Comparison of ENCODE assay signal across 17 cellular contexts in genomic region chr3:120111898-120112297, GRCh38.
"Had no signal": no experiment of that assay in that cellular context is flagged by ENCODE, and none has a peak within 500 bp of the region (broad histone marks: within the 10 kb centered on the region; RNA-seq: fewer than 3 reads in every experiment).

No MANE protein-coding gene starts in this region.

- H3K4me1 Mint-ChIP-seq: activated CD4-positive, alpha-beta T cell treated with anti-CD3 and anti-CD28 coated beads, Interleukin-2, amount 10 ng/mL, durations not matched to agents 24 days and 14 days; naive B cell; stimulated activated effector memory CD8-positive, alpha-beta T cell treated with anti-CD3 and anti-CD28 coated beads, Interleukin-12 subunit alpha, Interleukin-12 subunit beta, amount 100 ng/mL, for 72 hours had no signal

- H3K4me3 ChIP-seq: coronary artery, gastroesophageal sphincter, heart right ventricle, left lung, ovary had no signal

- H3K27me3 Mint-ChIP-seq: activated B cell treated with CpG ODN at 0.5 μM for 24 hours; activated naive CD8-positive, alpha-beta T cell; naive B cell had no signal

- H3K4me3 Mint-ChIP-seq: activated B cell treated with CpG ODN at 0.5 μM for 24 hours; activated CD4-positive, alpha-beta T cell treated with anti-CD3 and anti-CD28 coated beads, Interleukin-2, amount 10 ng/mL, durations not matched to agents 24 days and 14 days; activated naive CD8-positive, alpha-beta T cell; naive B cell; stimulated activated effector memory CD8-positive, alpha-beta T cell treated with anti-CD3 and anti-CD28 coated beads, Interleukin-12 subunit alpha, Interleukin-12 subunit beta, amount 100 ng/mL, for 72 hours had no signal

- H3K9me3 ChIP-seq: ovary had no signal

- ATAC-seq: gastroesophageal sphincter; heart right ventricle; left lung; stimulated activated effector memory CD8-positive, alpha-beta T cell treated with anti-CD3 and anti-CD28 coated beads, Interleukin-12 subunit alpha, Interleukin-12 subunit beta, amount 100 ng/mL, for 72 hours had no signal

- H3K27ac ChIP-seq: coronary artery, gastroesophageal sphincter, heart right ventricle, left lung, ovary had no signal

- H3K27me3 ChIP-seq: gastroesophageal sphincter, heart right ventricle, left lung, ovary had no signal

- H3K36me3 ChIP-seq: heart right ventricle, left lung, ovary had no signal

- H3K4me1 ChIP-seq: gastroesophageal sphincter, heart right ventricle, left lung had no signal

- H3K27ac Mint-ChIP-seq: activated B cell treated with CpG ODN at 0.5 μM for 24 hours; activated CD4-positive, alpha-beta T cell treated with anti-CD3 and anti-CD28 coated beads, Interleukin-2, amount 10 ng/mL, durations not matched to agents 24 days and 14 days; activated naive CD8-positive, alpha-beta T cell; stimulated activated effector memory CD8-positive, alpha-beta T cell treated with anti-CD3 and anti-CD28 coated beads, Interleukin-12 subunit alpha, Interleukin-12 subunit beta, amount 100 ng/mL, for 72 hours had no signal

- DNase-seq: activated B cell treated with CpG ODN at 0.5 μM for 24 hours; activated CD4-positive, alpha-beta T cell treated with anti-CD3 and anti-CD28 coated beads, Interleukin-2, amount 10 ng/mL, durations not matched to agents 24 days and 14 days; activated CD8-positive, alpha-beta memory T cell treated with anti-CD3 and anti-CD28 coated beads, Interleukin-2, amount 50 U/mL, for 48 hours; activated gamma-delta T cell treated with Interleukin-2 at 50 U/mL for 16 hours; amniotic stem cell; central memory CD4-positive, alpha-beta T cell; effector CD4-positive, alpha-beta T cell; heart right ventricle; left lung; naive B cell; ovary; retina; T-helper 2 cell had no signal

- H3K36me3 Mint-ChIP-seq: stimulated activated effector memory CD8-positive, alpha-beta T cell treated with anti-CD3 and anti-CD28 coated beads, Interleukin-12 subunit alpha, Interleukin-12 subunit beta, amount 100 ng/mL, for 72 hours had no signal
